ENCODE assay signal across 8 cellular contexts in genomic region chr1:26321315-26322041, GRCh38. TPM values are rescaled to one million over a fixed set of nuclear protein-coding genes. Genes with fewer than 3 reads are reported as not detected.
DNase-seq lines count a peak whose midpoint lies in the region; ATAC-seq and TF ChIP-seq lines count a peak whose summit lies in the region.

No MANE protein-coding gene starts in this region.

- TF ChIP-seq POLR2A in lower leg skin (IDR thresholded peaks at IDR 0.05): no peak

- H3K27me3 Mint-ChIP-seq in activated CD4-positive, alpha-beta T cell treated with anti-CD3 and anti-CD28 coated beads, Interleukin-2, amount 10 ng/mL, durations not matched to agents 7 days and 5 days: no peaks in the 10 kb centered on the region

- H3K27ac ChIP-seq in coronary artery: no peak overlapping the region

- ATAC-seq in HG03066 (IDR thresholded peaks at IDR 0.05; ENCODE audit: low read depth, unreplicated experiment) (peak; percentile 37), HG02623 (IDR thresholded peaks at IDR 0.05; ENCODE audit: unreplicated experiment) (no peak)

- peaks cover 48% of the 10 kb centered on the region for H3K4me1 Mint-ChIP-seq in activated CD4-positive, alpha-beta T cell treated with anti-CD3 and anti-CD28 coated beads, Interleukin-2, amount 10 ng/mL, durations not matched to agents 7 days and 5 days

- H3K4me3 ChIP-seq in coronary artery (no peak overlapping the region), lower leg skin (ENCODE audit: low read depth, poor library complexity, severe bottlenecking) (no peak overlapping the region)

- H3K36me3 Mint-ChIP-seq in activated CD4-positive, alpha-beta T cell treated with anti-CD3 and anti-CD28 coated beads, Interleukin-2, amount 10 ng/mL, durations not matched to agents 7 days and 5 days (ENCODE audit: low read depth): peaks cover 54% of the 10 kb centered on the region

- peak overlapping the region; percentile 75 for H3K4me3 Mint-ChIP-seq in activated CD4-positive, alpha-beta T cell treated with anti-CD3 and anti-CD28 coated beads, Interleukin-2, amount 10 ng/mL, durations not matched to agents 7 days and 5 days

- intact Hi-C loops in lower leg skin (cut with DNase I; ENCODE audit: low total_unique reads): loop anchor here (2.0 to 10.0 kb wide), 4 partner anchors 34 to 147 kb away; partner anchors contain the start of genes CNKSR1, LIN28A and ZNF593OS

- POLR2A ChIA-PET in activated CD4-positive, alpha-beta T cell treated with anti-CD3 and anti-CD28 coated beads, Interleukin-2, amount 10 ng/mL, durations not matched to agents 7 days and 5 days (lab: Charles Lee): interaction anchor here (1.9 kb wide), 1 partner anchor 37 kb away, joined by 9 read pairs; no protein-coding TSS in a partner anchor

- DNase-seq in GDM1 (lab: John Stamatoyannopoulos, UW) (peak; percentile 76), NCI-H748 treated with DMSO at 0.1 percent for 48 hours (lab: John Stamatoyannopoulos, UW) (peak; percentile 24), coronary artery (ENCODE audit: low spot score) (peak; percentile 92), lower leg skin (ENCODE audit: low spot score in 2 of 2) (peak; percentile 93 to 99)
- peak; percentile 96 for DNase-seq in activated CD4-positive, alpha-beta T cell treated with anti-CD3 and anti-CD28 coated beads, Interleukin-2, amount 10 ng/mL, durations not matched to agents 7 days and 5 days
- peak; percentile 91 to 98 for DNase-seq in stimulated activated CD4-positive, alpha-beta T cell treated with anti-CD3 and anti-CD28 coated beads, Interleukin-4, amount 100 ng/mL, for 48 hours (ENCODE audit: low read depth in 2 of 2)

- H3K9me3 Mint-ChIP-seq in activated CD4-positive, alpha-beta T cell treated with anti-CD3 and anti-CD28 coated beads, Interleukin-2, amount 10 ng/mL, durations not matched to agents 7 days and 5 days: no peaks in the 10 kb centered on the region

- CTCF ChIA-PET in activated CD4-positive, alpha-beta T cell treated with anti-CD3 and anti-CD28 coated beads, Interleukin-2, amount 10 ng/mL, durations not matched to agents 7 days and 5 days (lab: Charles Lee): interaction anchor here (0.7 to 21.1 kb wide), 29 partner anchors 8 to 152 kb away, joined by 3 to 442 read pairs (median 4); partner anchors contain the start of genes CEP85, SH3BGRL3, UBXN11 and ZNF593

- TF ChIP-seq CTCF in coronary artery (IDR thresholded peaks at IDR 0.05) (peak; percentile 72), lower leg skin (IDR thresholded peaks at IDR 0.05) (peak in 2 of 3 donors; percentile 52 to 80)

- WGBS in lower leg skin, 2 donors: 10 to 11% methylated on average over 16 of the region's 16 CpGs

- H3K27ac Mint-ChIP-seq in activated CD4-positive, alpha-beta T cell treated with anti-CD3 and anti-CD28 coated beads, Interleukin-2, amount 10 ng/mL, durations not matched to agents 7 days and 5 days: peak overlapping the region; percentile 90

RNA-seq across cellular contexts. Expression of gene CD52, which starts 3.7 kb away (rescaled TPM):
- 1,000 to 10,000 TPM; 1,663 to 1,924 TPM for total RNA-seq in activated CD4-positive, alpha-beta T cell treated with anti-CD3 and anti-CD28 coated beads, Interleukin-2, amount 10 ng/mL, durations not matched to agents 7 days and 5 days
- 1 to 10 TPM in 3 of 4 donors, not detected in 1; 2.0 to 6.1 (median 3.5) TPM for total RNA-seq in lower leg skin

RNA-seq across cellular contexts. Expression of gene UBXN11, which starts 15.0 kb away (rescaled TPM):
- 10 to 100 TPM; 48.6 to 51.3 TPM for total RNA-seq in activated CD4-positive, alpha-beta T cell treated with anti-CD3 and anti-CD28 coated beads, Interleukin-2, amount 10 ng/mL, durations not matched to agents 7 days and 5 days
- total RNA-seq in lower leg skin: 1 to 10 TPM; 5.1 to 9.6 (median 5.8) TPM

RNA-seq across cellular contexts. Expression of gene CRYBG2, which starts 32.5 kb away (rescaled TPM):
- total RNA-seq in activated CD4-positive, alpha-beta T cell treated with anti-CD3 and anti-CD28 coated beads, Interleukin-2, amount 10 ng/mL, durations not matched to agents 7 days and 5 days: 1 to 10 TPM; 2.2 to 2.6 TPM
- 100 to 1,000 TPM in 1 of 4 donors, 10 to 100 TPM in 3; 52.3 to 104 (median 56.9) TPM for total RNA-seq in lower leg skin

RNA-seq across cellular contexts. Expression of gene SH3BGRL3, which starts 41.6 kb away (rescaled TPM):
- 100 to 1,000 TPM; 606 to 707 TPM for total RNA-seq in activated CD4-positive, alpha-beta T cell treated with anti-CD3 and anti-CD28 coated beads, Interleukin-2, amount 10 ng/mL, durations not matched to agents 7 days and 5 days
- 10 to 100 TPM; 74.8 to 97.1 (median 78.3) TPM for total RNA-seq in lower leg skin

RNA-seq across cellular contexts. Expression of gene ZNF683, which starts 51.1 kb away (rescaled TPM):
- under 1 TPM in 1 of 2 experiments, not detected in 1; 0.17 TPM for total RNA-seq in activated CD4-positive, alpha-beta T cell treated with anti-CD3 and anti-CD28 coated beads, Interleukin-2, amount 10 ng/mL, durations not matched to agents 7 days and 5 days
- total RNA-seq in lower leg skin: not detected

Comparison
In these comparisons a context has a peak if more than half of its experiments do, and no peak if none do; other contexts are left out.
1. DNase-seq: peak in every context shown above with its lines; median percentile 96 in activated CD4-positive, alpha-beta T cell treated with anti-CD3 and anti-CD28 coated beads, Interleukin-2, amount 10 ng/mL, durations not matched to agents 7 days and 5 days; 96 in lower leg skin; 94 in stimulated activated CD4-positive, alpha-beta T cell treated with anti-CD3 and anti-CD28 coated beads, Interleukin-4, amount 100 ng/mL, for 48 hours; 92 in coronary artery; 76 in GDM1; 24 in NCI-H748 treated with DMSO at 0.1 percent for 48 hours.
2. RNA of gene CD52, which starts 3.7 kb away (total RNA-seq): 1,663 to 1,924 TPM in activated CD4-positive, alpha-beta T cell treated with anti-CD3 and anti-CD28 coated beads, Interleukin-2, amount 10 ng/mL, durations not matched to agents 7 days and 5 days; 2.0 to 6.1 TPM in lower leg skin; every median in the first group is over 100 times any median in the second.
3. RNA of gene UBXN11, which starts 15.0 kb away (total RNA-seq): 48.6 to 51.3 TPM in activated CD4-positive, alpha-beta T cell treated with anti-CD3 and anti-CD28 coated beads, Interleukin-2, amount 10 ng/mL, durations not matched to agents 7 days and 5 days; 5.1 to 9.6 TPM in lower leg skin; every median in the first group is over 4 times any median in the second.
4. RNA of gene CRYBG2, which starts 32.5 kb away (total RNA-seq): 52.3 to 104 TPM in lower leg skin; 2.2 to 2.6 TPM in activated CD4-positive, alpha-beta T cell treated with anti-CD3 and anti-CD28 coated beads, Interleukin-2, amount 10 ng/mL, durations not matched to agents 7 days and 5 days; every median in the first group is over 10 times any median in the second.